17 cellular contexts compared by ENCODE assay signal in the genomic region with DNA sequence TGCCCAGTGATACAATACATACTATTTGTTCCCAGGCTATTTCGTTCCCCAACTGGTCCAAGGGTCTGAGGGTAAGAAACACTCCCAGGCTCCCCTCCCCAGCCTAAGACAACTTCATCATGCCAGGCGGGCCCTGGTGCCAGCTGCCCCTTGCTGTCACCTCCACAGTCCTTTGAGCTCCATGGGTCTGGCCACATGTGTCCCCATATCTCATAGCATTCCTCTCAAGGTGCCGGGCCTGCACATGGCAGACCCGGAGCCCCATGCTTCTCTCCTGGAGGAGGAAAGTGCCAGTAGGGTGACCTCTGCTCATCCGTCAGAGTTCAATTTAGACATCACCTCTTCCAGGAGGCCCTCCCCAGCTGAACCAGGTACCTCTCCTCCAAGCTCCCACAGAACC.
A peak's percentile ranks its signal among the peaks of the same experiment; 100 is the strongest.
DNase-seq lines count a peak whose midpoint lies in the region; ATAC-seq and TF ChIP-seq lines count a peak whose summit lies in the region.
"Had no signal": no experiment of that assay in that cellular context is flagged by ENCODE, and none has a peak within 500 bp of the region (broad histone marks: within the 10 kb centered on the region; RNA-seq: fewer than 3 reads in every experiment).

No MANE protein-coding gene starts in this region.

- CTCF ChIA-PET in activated naive CD4-positive, alpha-beta T cell treated with anti-CD3 and anti-CD28 coated beads, Interleukin-2, amount 10 ng/mL, durations not matched to agents 7 days and 5 days (lab: Charles Lee): no interaction called here

- peaks cover 18% of the 10 kb centered on the region for H3K4me1 Mint-ChIP-seq in activated naive CD4-positive, alpha-beta T cell treated with anti-CD3 and anti-CD28 coated beads, Interleukin-2, amount 10 ng/mL, durations not matched to agents 7 days and 5 days
- H3K4me1 Mint-ChIP-seq in brain: peaks cover 30% of the 10 kb centered on the region
- peaks cover 36% of the 10 kb centered on the region for H3K4me1 Mint-ChIP-seq in stimulated activated memory B cell treated with anti-CD40 and anti-IgM and Interleukin-4, amounts not matched to agents 10 μg/mL and 1 μg/mL and 100 μg/mL, for 72 hours

- H3K79me2 ChIP-seq in KMS-11 (ENCODE audit: insufficient read depth, low read depth): no peaks in the 10 kb centered on the region

- peak overlapping the region; percentile 31 for H3K4me2 ChIP-seq in KMS-11

- ATAC-seq in stimulated activated memory B cell treated with anti-CD40 and anti-IgM and Interleukin-4, amounts not matched to agents 10 μg/mL and 1 μg/mL and 100 μg/mL, for 72 hours: no peak
- no peak for ATAC-seq in HG03457 (IDR thresholded peaks at IDR 0.05; ENCODE audit: unreplicated experiment)
- no peak for ATAC-seq in GM18907 (IDR thresholded peaks at IDR 0.05; ENCODE audit: unreplicated experiment)

- no peak for DNase-seq in activated naive CD4-positive, alpha-beta T cell treated with anti-CD3 and anti-CD28 coated beads, Interleukin-2, amount 10 ng/mL, durations not matched to agents 7 days and 5 days
- DNase-seq in activated naive CD4-positive, alpha-beta T cell (lab: John Stamatoyannopoulos, UW): no peak
- no peak for DNase-seq in SW480 (ENCODE audit: low spot score)
- DNase-seq: CD4-positive, alpha-beta memory T cell; GF-D8; KBM-7; NCI-H1105 treated with DMSO at 0.1 percent for 48 hours; NCI-H187 treated with DMSO at 0.1 percent for 48 hours; NCI-H446 treated with DMSO at 0.1 percent for 48 hours; NCI-H748 treated with DMSO at 0.1 percent for 48 hours; Right ventricle myocardium superior had no signal

- no peaks in the 10 kb centered on the region for H3K27me3 ChIP-seq in KMS-11 (ENCODE audit: insufficient read depth, low read depth)

- H3K27me3 Mint-ChIP-seq in activated naive CD4-positive, alpha-beta T cell treated with anti-CD3 and anti-CD28 coated beads, Interleukin-2, amount 10 ng/mL, durations not matched to agents 7 days and 5 days: peaks cover 44% of the 10 kb centered on the region
- peaks cover 22% of the 10 kb centered on the region for H3K27me3 Mint-ChIP-seq in brain
- peaks cover 14% of the 10 kb centered on the region for H3K27me3 Mint-ChIP-seq in stimulated activated memory B cell treated with anti-CD40 and anti-IgM and Interleukin-4, amounts not matched to agents 10 μg/mL and 1 μg/mL and 100 μg/mL, for 72 hours

- H3K9me3 Mint-ChIP-seq in activated naive CD4-positive, alpha-beta T cell treated with anti-CD3 and anti-CD28 coated beads, Interleukin-2, amount 10 ng/mL, durations not matched to agents 7 days and 5 days: no peaks in the 10 kb centered on the region
- peaks cover 0 to 15% (median 5%) of the 10 kb centered on the region in 5 experiments for H3K9me3 Mint-ChIP-seq in brain
- H3K9me3 Mint-ChIP-seq in stimulated activated memory B cell treated with anti-CD40 and anti-IgM and Interleukin-4, amounts not matched to agents 10 μg/mL and 1 μg/mL and 100 μg/mL, for 72 hours: no peaks in the 10 kb centered on the region
- H3K9me3 Mint-ChIP-seq: CD4-positive, alpha-beta memory T cell had no signal

- no peak overlapping the region for H3K4me3 Mint-ChIP-seq in activated naive CD4-positive, alpha-beta T cell treated with anti-CD3 and anti-CD28 coated beads, Interleukin-2, amount 10 ng/mL, durations not matched to agents 7 days and 5 days
- H3K4me3 Mint-ChIP-seq in brain: no peak overlapping the region
- H3K4me3 Mint-ChIP-seq in stimulated activated memory B cell treated with anti-CD40 and anti-IgM and Interleukin-4, amounts not matched to agents 10 μg/mL and 1 μg/mL and 100 μg/mL, for 72 hours: no peak overlapping the region

- H3K36me3 Mint-ChIP-seq in activated naive CD4-positive, alpha-beta T cell treated with anti-CD3 and anti-CD28 coated beads, Interleukin-2, amount 10 ng/mL, durations not matched to agents 7 days and 5 days: no peaks in the 10 kb centered on the region
- no peaks in the 10 kb centered on the region for H3K36me3 Mint-ChIP-seq in brain
- H3K36me3 Mint-ChIP-seq in stimulated activated memory B cell treated with anti-CD40 and anti-IgM and Interleukin-4, amounts not matched to agents 10 μg/mL and 1 μg/mL and 100 μg/mL, for 72 hours: no peaks in the 10 kb centered on the region
- H3K36me3 Mint-ChIP-seq: CD4-positive, alpha-beta memory T cell had no signal

- H3K9ac ChIP-seq in KMS-11: no peak overlapping the region; the same call in 1 of the 2 replicates

- peaks cover 50% of the 10 kb centered on the region for H3K4me1 ChIP-seq in KMS-11 (ENCODE audit: low read depth, poor library complexity, severe bottlenecking)

- H4K20me1 ChIP-seq in KMS-11 (ENCODE audit: insufficient read depth): no peaks in the 10 kb centered on the region

- no peak overlapping the region for H3K4me3 ChIP-seq in KMS-11 (IDR thresholded peaks at IDR 0.05; ENCODE audit: insufficient read depth, low read depth, low read length)
- H3K4me3 ChIP-seq: MG63 had no signal

- H3K36me3 ChIP-seq in KMS-11 (ENCODE audit: insufficient read depth): no peaks in the 10 kb centered on the region
- H3K36me3 ChIP-seq: MG63 had no signal

- H3K27ac ChIP-seq in KMS-11: peak overlapping the region; percentile 59; the same call in 1 of the 2 replicates

- peak overlapping the region; percentile 45; the same call in 1 of the 2 replicates for H2AFZ ChIP-seq in KMS-11 (ENCODE audit: low read depth)

- TF ChIP-seq CTCF in KMS-11 (conservative IDR thresholded peaks at IDR 0.05; ENCODE audit: low read depth, low read length) (no peak), brain (conservative IDR thresholded peaks at IDR 0.05) (no peak)

- H3K27ac Mint-ChIP-seq in activated naive CD4-positive, alpha-beta T cell treated with anti-CD3 and anti-CD28 coated beads, Interleukin-2, amount 10 ng/mL, durations not matched to agents 7 days and 5 days: peak overlapping the region; percentile 68
- H3K27ac Mint-ChIP-seq in brain: peak overlapping the region in 4 of 5 experiments; percentile 32 to 82 (median 54)
- peak overlapping the region; percentile 66 for H3K27ac Mint-ChIP-seq in stimulated activated memory B cell treated with anti-CD40 and anti-IgM and Interleukin-4, amounts not matched to agents 10 μg/mL and 1 μg/mL and 100 μg/mL, for 72 hours
- H3K27ac Mint-ChIP-seq: CD4-positive, alpha-beta memory T cell had no signal
